ENCODE assay signal across 22 cellular contexts in the genomic region with DNA sequence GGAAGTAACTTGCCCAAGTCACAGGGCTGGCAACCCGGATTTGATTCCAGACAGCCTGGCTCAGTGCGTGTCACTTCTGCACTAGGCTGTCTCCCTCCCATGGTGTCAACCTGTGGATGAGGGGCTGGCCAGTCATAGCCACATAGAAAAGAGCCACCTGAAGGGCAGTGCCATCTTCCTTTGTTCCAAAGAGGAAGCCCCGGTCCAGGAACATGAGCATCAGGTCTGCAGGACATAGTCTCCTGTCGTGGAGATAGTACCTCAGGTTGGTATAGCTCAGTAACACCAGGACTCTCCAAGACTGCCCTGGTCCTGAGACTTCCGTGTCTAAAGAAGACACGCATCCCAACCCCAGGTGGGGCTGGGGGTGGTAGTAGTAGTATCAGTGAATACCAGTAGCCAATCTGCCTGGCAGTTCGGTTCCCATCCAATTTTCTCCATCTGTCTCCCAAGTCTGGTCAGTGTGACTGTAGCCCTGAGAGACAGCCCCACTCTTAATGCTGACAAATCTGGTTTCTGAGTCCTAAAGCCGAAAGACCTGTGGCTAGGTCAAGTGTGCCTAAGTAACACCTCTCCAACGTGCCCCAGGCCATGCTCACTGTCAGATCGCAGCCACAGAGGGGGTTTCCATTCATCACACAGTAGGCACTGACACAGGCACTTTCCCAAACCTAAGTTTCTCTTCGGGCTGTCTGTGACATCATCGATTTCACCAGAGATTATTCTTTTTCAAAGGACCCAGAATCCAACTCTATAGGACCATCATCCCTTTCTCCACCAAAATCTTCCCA. TPM values are rescaled to one million over a fixed set of nuclear protein-coding genes. Genes with fewer than 3 reads are reported as not detected.
DNase-seq lines count a peak whose midpoint lies in the region; ATAC-seq, FAIRE-seq and TF ChIP-seq lines count a peak whose summit lies in the region.
"Had no signal": no experiment of that assay in that cellular context is flagged by ENCODE, and none has a peak within 500 bp of the region (broad histone marks: within the 10 kb centered on the region; RNA-seq: fewer than 3 reads in every experiment).

No MANE protein-coding gene starts in this region.

- ATAC-seq in heart right ventricle (no peak), HG02884 (IDR thresholded peaks at IDR 0.05; ENCODE audit: unreplicated experiment) (no peak), GM18909 (IDR thresholded peaks at IDR 0.05; ENCODE audit: poor library complexity, unreplicated experiment) (no peak)
- ATAC-seq: A549, Panc1, Right ventricle myocardium inferior had no signal

- TF ChIP-seq CTCF in right atrium auricular region (IDR thresholded peaks at IDR 0.05) (no peak), heart right ventricle (IDR thresholded peaks at IDR 0.05) (no peak)

- H3K4me3 ChIP-seq in right atrium auricular region (no peak overlapping the region), heart right ventricle (no peak overlapping the region)
- H3K4me3 ChIP-seq: A549, SK-N-MC had no signal

- H3K4me1 ChIP-seq in right atrium auricular region (no peaks in the 10 kb centered on the region), heart right ventricle (peaks cover 0 to 8% (median 0%) of the 10 kb centered on the region in 9 donors)
- H3K4me1 ChIP-seq: A549 had no signal

- no peaks in the 10 kb centered on the region for H3K36me3 ChIP-seq in right atrium auricular region
- H3K36me3 ChIP-seq in heart right ventricle: no peaks in the 10 kb centered on the region

- 83 to 88% methylated on average over 12 of the region's 12 CpGs for WGBS in heart right ventricle, 2 donors

- FAIRE-seq in HTR-8/SVneo (lab: Jason Lieb, UNC) (peak; percentile 26), GM19239 (lab: Jason Lieb, UNC) (no peak)
- FAIRE-seq: A549, GM12891 had no signal

- no peak overlapping the region for H3K27ac ChIP-seq in right atrium auricular region
- no peak overlapping the region for H3K27ac ChIP-seq in heart right ventricle
- H3K27ac ChIP-seq: A549, C4-2B, HL-60, SK-N-MC had no signal

- H3K9me3 ChIP-seq in right atrium auricular region: no peaks in the 10 kb centered on the region
- no peaks in the 10 kb centered on the region for H3K9me3 ChIP-seq in heart right ventricle
- H3K9me3 ChIP-seq: A549 had no signal

- DNase-seq in right atrium auricular region (ENCODE audit: low spot score) (peak; percentile 43), heart right ventricle (no peak), HTR-8/SVneo (ENCODE audit: insufficient read length, low spot score) (no peak), mesenteric fat pad (ENCODE audit: low spot score) (peak; percentile 43), GM19239 (ENCODE audit: insufficient read length, low spot score) (no peak)
- DNase-seq: COR-L47, DMS153, H9, KBM-7, NCI-H1105, NCI-H1694 treated with DMSO at 0.1 percent for 48 hours, NCI-H345, NCI-H526 treated with DMSO at 0.1 percent for 48 hours had no signal

- intact Hi-C loops in heart right ventricle (cut with DNase I): no loop called here

- H3K27me3 ChIP-seq in right atrium auricular region (no peaks in the 10 kb centered on the region), heart right ventricle (no peaks in the 10 kb centered on the region)

RNA-seq across cellular contexts. Expression of gene C11orf58, which starts 33.1 kb away (rescaled TPM):
- 100 to 1,000 TPM; 120 to 128 TPM for total RNA-seq in right atrium auricular region
- total RNA-seq in heart right ventricle: 100 to 1,000 TPM in 8 of 10 donors, 10 to 100 TPM in 2; 94.9 to 141 (median 110) TPM
- 10 to 100 TPM; 70.2 to 83.2 TPM for polyA plus RNA-seq in heart right ventricle
- 93.9 TPM for total RNA-seq in mesenteric fat pad

Comparison
In these comparisons a context has a peak if more than half of its experiments do, and no peak if none do; other contexts are left out.
1. DNase-seq: peak in right atrium auricular region (single experiment) and mesenteric fat pad (single experiment); none in heart right ventricle (0 of 2), HTR-8/SVneo (single experiment) and GM19239 (single experiment).